1 cellular context compared by ENCODE assay signal in genomic region chr15:74422723-74423442, GRCh38.
TF ChIP-seq lines count a peak whose summit lies in the region.

No MANE protein-coding gene starts in this region.

TF ChIP-seq in HepG2, 621 proteins besides CTCF, POLR2A, EP300 and RAD21 (continued from another document and continues in another):
- TF ChIP-seq NR2F6 (IDR thresholded peaks at IDR 0.05) (peak; percentile 31; the same call in 1 of the 2 replicates), NR2F6 (CRISPR knock-in tag; IDR thresholded peaks at IDR 0.05) (peak; percentile 35; the same call in 1 of the 2 replicates), DNMT3B (CRISPR knock-in tag; conservative IDR thresholded peaks at IDR 0.05) (no peak), TAF1 (CRISPR knock-in tag; IDR thresholded peaks at IDR 0.05) (peak; percentile 26; the same call in 1 of the 2 replicates), PCBP2 (optimal IDR thresholded peaks at IDR 0.05; ENCODE audit: low read depth, low read length, poor library complexity, severe bottlenecking) (no peak), ZNF484 (CRISPR knock-in tag; IDR thresholded peaks at IDR 0.05; ENCODE audit: borderline replicate concordance, low read depth) (no peak), ZFP1 (CRISPR knock-in tag; IDR thresholded peaks at IDR 0.05) (no peak), PRPF4 (IDR thresholded peaks at IDR 0.05; ENCODE audit: low read depth, low read length, poor library complexity, severe bottlenecking) (no peak), RORA (CRISPR knock-in tag; IDR thresholded peaks at IDR 0.05) (no peak), ZNF883 (CRISPR knock-in tag; IDR thresholded peaks at IDR 0.05; ENCODE audit: not compliant biosample characterization) (no peak), ZNF691 (CRISPR knock-in tag; IDR thresholded peaks at IDR 0.05; ENCODE audit: borderline replicate concordance, low read depth) (peak; percentile 61), ZNF121 (CRISPR knock-in tag; IDR thresholded peaks at IDR 0.05) (no peak), ZNF549 (CRISPR knock-in tag; IDR thresholded peaks at IDR 0.05) (no peak), ZNF143 (CRISPR knock-in tag; IDR thresholded peaks at IDR 0.05) (no peak), GABPB1 (CRISPR knock-in tag; IDR thresholded peaks at IDR 0.05) (no peak), ZNF335 (CRISPR knock-in tag; IDR thresholded peaks at IDR 0.05) (no peak), ZNF83 (CRISPR knock-in tag; IDR thresholded peaks at IDR 0.05; ENCODE audit: borderline replicate concordance) (no peak), SRF (IDR thresholded peaks at IDR 0.05; ENCODE audit: low read depth, low read length) (no peak), ZNF407 (CRISPR knock-in tag; IDR thresholded peaks at IDR 0.05; ENCODE audit: not compliant biosample characterization) (no peak), MLLT10 (CRISPR knock-in tag; IDR thresholded peaks at IDR 0.05) (no peak), HNF4A (CRISPR knock-in tag; IDR thresholded peaks at IDR 0.05) (peak; percentile 56), ZNF724P (CRISPR knock-in tag; IDR thresholded peaks at IDR 0.05; ENCODE audit: borderline replicate concordance) (no peak), ASH2L (IDR thresholded peaks at IDR 0.05; ENCODE audit: insufficient read length, low read depth, low read length) (peak; percentile 52), BCL3 (CRISPR knock-in tag; IDR thresholded peaks at IDR 0.05) (no peak), ZNF770 (CRISPR knock-in tag; IDR thresholded peaks at IDR 0.05) (no peak), ZNF17 (CRISPR knock-in tag; IDR thresholded peaks at IDR 0.05) (no peak), CREM (IDR thresholded peaks at IDR 0.05) (no peak), CREM (CRISPR knock-in tag; IDR thresholded peaks at IDR 0.05) (no peak), CEBPG (CRISPR knock-in tag; IDR thresholded peaks at IDR 0.05) (0 out of 2 replicates have a peak, but pooled peaks have one; percentile 26), ZNF879 (CRISPR knock-in tag; IDR thresholded peaks at IDR 0.05) (no peak), MEF2D (CRISPR knock-in tag; IDR thresholded peaks at IDR 0.05) (no peak), SMAD9 (CRISPR knock-in tag; IDR thresholded peaks at IDR 0.05) (no peak), ADNP (CRISPR knock-in tag; IDR thresholded peaks at IDR 0.05) (no peak), CSRNP2 (CRISPR knock-in tag; conservative IDR thresholded peaks at IDR 0.05; ENCODE audit: low read depth) (no peak), ZFP62 (CRISPR knock-in tag; IDR thresholded peaks at IDR 0.05) (no peak), MZF1 (CRISPR knock-in tag; IDR thresholded peaks at IDR 0.05; ENCODE audit: borderline replicate concordance) (no peak), RBM22 (optimal IDR thresholded peaks at IDR 0.05; ENCODE audit: low read length) (no peak), SP4 (CRISPR knock-in tag; IDR thresholded peaks at IDR 0.05) (no peak), TCF12 (IDR thresholded peaks at IDR 0.05) (no peak), TCF12 (CRISPR knock-in tag; IDR thresholded peaks at IDR 0.05) (no peak), RFX5 (IDR thresholded peaks at IDR 0.05; ENCODE audit: low read depth, low read length) (no peak)
- TF ChIP-seq, protein P1, sequence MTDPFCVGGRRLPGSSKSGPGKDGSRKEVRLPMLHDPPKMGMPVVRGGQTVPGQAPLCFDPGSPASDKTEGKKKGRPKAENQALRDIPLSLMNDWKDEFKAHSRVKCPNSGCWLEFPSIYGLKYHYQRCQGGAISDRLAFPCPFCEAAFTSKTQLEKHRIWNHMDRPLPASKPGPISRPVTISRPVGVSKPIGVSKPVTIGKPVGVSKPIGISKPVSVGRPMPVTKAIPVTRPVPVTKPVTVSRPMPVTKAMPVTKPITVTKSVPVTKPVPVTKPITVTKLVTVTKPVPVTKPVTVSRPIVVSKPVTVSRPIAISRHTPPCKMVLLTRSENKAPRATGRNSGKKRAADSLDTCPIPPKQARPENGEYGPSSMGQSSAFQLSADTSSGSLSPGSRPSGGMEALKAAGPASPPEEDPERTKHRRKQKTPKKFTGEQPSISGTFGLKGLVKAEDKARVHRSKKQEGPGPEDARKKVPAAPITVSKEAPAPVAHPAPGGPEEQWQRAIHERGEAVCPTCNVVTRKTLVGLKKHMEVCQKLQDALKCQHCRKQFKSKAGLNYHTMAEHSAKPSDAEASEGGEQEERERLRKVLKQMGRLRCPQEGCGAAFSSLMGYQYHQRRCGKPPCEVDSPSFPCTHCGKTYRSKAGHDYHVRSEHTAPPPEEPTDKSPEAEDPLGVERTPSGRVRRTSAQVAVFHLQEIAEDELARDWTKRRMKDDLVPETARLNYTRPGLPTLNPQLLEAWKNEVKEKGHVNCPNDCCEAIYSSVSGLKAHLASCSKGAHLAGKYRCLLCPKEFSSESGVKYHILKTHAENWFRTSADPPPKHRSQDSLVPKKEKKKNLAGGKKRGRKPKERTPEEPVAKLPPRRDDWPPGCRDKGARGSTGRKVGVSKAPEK (CRISPR knock-in tag; IDR thresholded peaks at IDR 0.05; ENCODE audit: borderline replicate concordance), result no peak
- TF ChIP-seq, protein P2, sequence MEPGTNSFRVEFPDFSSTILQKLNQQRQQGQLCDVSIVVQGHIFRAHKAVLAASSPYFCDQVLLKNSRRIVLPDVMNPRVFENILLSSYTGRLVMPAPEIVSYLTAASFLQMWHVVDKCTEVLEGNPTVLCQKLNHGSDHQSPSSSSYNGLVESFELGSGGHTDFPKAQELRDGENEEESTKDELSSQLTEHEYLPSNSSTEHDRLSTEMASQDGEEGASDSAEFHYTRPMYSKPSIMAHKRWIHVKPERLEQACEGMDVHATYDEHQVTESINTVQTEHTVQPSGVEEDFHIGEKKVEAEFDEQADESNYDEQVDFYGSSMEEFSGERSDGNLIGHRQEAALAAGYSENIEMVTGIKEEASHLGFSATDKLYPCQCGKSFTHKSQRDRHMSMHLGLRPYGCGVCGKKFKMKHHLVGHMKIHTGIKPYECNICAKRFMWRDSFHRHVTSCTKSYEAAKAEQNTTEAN (CRISPR knock-in tag; conservative IDR thresholded peaks at IDR 0.05), result 0 out of 2 replicates have a peak, but pooled peaks have one; percentile 50
- TF ChIP-seq, protein P3, sequence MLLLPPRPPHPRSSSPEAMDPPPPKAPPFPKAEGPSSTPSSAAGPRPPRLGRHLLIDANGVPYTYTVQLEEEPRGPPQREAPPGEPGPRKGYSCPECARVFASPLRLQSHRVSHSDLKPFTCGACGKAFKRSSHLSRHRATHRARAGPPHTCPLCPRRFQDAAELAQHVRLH (CRISPR knock-in tag; IDR thresholded peaks at IDR 0.05; ENCODE audit: borderline replicate concordance, low read depth), result no peak
- TF ChIP-seq, protein P4, sequence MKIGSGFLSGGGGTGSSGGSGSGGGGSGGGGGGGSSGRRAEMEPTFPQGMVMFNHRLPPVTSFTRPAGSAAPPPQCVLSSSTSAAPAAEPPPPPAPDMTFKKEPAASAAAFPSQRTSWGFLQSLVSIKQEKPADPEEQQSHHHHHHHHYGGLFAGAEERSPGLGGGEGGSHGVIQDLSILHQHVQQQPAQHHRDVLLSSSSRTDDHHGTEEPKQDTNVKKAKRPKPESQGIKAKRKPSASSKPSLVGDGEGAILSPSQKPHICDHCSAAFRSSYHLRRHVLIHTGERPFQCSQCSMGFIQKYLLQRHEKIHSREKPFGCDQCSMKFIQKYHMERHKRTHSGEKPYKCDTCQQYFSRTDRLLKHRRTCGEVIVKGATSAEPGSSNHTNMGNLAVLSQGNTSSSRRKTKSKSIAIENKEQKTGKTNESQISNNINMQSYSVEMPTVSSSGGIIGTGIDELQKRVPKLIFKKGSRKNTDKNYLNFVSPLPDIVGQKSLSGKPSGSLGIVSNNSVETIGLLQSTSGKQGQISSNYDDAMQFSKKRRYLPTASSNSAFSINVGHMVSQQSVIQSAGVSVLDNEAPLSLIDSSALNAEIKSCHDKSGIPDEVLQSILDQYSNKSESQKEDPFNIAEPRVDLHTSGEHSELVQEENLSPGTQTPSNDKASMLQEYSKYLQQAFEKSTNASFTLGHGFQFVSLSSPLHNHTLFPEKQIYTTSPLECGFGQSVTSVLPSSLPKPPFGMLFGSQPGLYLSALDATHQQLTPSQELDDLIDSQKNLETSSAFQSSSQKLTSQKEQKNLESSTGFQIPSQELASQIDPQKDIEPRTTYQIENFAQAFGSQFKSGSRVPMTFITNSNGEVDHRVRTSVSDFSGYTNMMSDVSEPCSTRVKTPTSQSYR (CRISPR knock-in tag; IDR thresholded peaks at IDR 0.05; ENCODE audit: borderline replicate concordance), result no peak; the same call in 1 of the 2 replicates
